ENCODE assay signal across 11 cellular contexts in the genomic region with DNA sequence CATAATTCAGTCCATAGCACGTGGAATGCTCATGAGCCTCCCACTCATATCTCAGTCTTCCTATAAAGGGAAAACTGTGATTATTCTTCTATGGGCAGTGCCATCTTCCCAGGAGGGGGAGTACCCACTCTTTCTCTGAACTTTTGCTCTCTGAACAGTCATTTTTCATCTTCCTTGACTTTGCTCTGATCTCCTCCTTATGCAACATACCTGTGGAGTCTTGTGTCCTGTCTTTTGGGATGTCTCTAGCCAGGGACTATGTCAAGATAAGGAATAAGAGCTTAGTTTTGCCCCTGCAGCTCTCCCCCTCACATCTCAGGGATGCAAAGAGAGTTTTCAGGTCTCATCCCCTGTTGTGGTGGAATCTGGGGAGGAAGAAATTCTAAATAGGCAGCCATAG. TPM values are rescaled to one million over a fixed set of nuclear protein-coding genes. Genes with fewer than 3 reads are reported as not detected.
"Had no signal": no experiment of that assay in that cellular context is flagged by ENCODE, and none has a peak within 500 bp of the region (broad histone marks: within the 10 kb centered on the region; RNA-seq: fewer than 3 reads in every experiment).

No MANE protein-coding gene starts in this region.

- H3K27ac Mint-ChIP-seq: H9, HFFc6 had no signal

- H3K9ac ChIP-seq: GM23248 had no signal

- H3K27ac ChIP-seq: GM23248 had no signal

- DNase-seq: GM23248, GOT3, H7, H9, HCEC 1CT, HFFc6 had no signal

- H3K4me1 ChIP-seq: HAP-1 had no signal

- H2AFZ ChIP-seq: GM23248 had no signal

- H3K4me3 Mint-ChIP-seq: H9, HFFc6 had no signal

- H3K4me3 ChIP-seq: GM23248, HAP-1 had no signal

- H3K9me3 ChIP-seq: HAP-1 had no signal

- FAIRE-seq: H1, H54 had no signal

- H3K4me1 Mint-ChIP-seq: H9 had no signal

- H3K36me3 ChIP-seq: HAP-1 had no signal

- ATAC-seq: HCT116 had no signal

- H3K9me3 Mint-ChIP-seq: H9, HFFc6 had no signal

RNA-seq across cellular contexts. Expression of gene LSMEM1, which starts 27.6 kb away (rescaled TPM):
- total RNA-seq: GM23248, H4 had no signal
